8 cellular contexts compared by ENCODE assay signal in genomic region chr7:6106140-6106904, GRCh38. TPM values are rescaled to one million over a fixed set of nuclear protein-coding genes. Genes with fewer than 3 reads are reported as not detected.
DNase-seq lines count a peak whose midpoint lies in the region; ATAC-seq and TF ChIP-seq lines count a peak whose summit lies in the region.

No MANE protein-coding gene starts in this region.

- peak overlapping the region; percentile 77 for H3K4me3 Mint-ChIP-seq in osteocyte (ENCODE audit: unreplicated experiment)

- peak; percentile 35 for DNase-seq in activated CD4-positive, alpha-beta T cell treated with anti-CD3 and anti-CD28 coated beads, Interleukin-2, amount 50 U/mL, for 1 hour
- DNase-seq in osteocyte (ENCODE audit: extremely low spot score, unreplicated experiment) (no peak), NCI-H1930 (lab: John Stamatoyannopoulos, UW) (no peak), T1000 (lab: John Stamatoyannopoulos, UW) (no peak)

- H3K27ac ChIP-seq in esophagus (ENCODE audit: low read depth in 2 of 2, low read length in 1 of 2) = peak overlapping the region; percentile 47 to 66

- TF ChIP-seq CTCF in Loucy (conservative IDR thresholded peaks at IDR 0.05; ENCODE audit: low read length) (peak; percentile 59), osteocyte (IDR thresholded peaks at IDR 0.05) (peak; percentile 43)

- 8 to 9% methylated on average over 10 of the region's 10 CpGs for WGBS in esophagus, 2 donors

- no peak overlapping the region for H2AFZ ChIP-seq in Loucy (ENCODE audit: low read length)

- H3K9ac ChIP-seq in ES-I3 (ENCODE audit: low read depth, low read length) (peak overlapping the region; percentile 72; the same call in 1 of the 2 replicates), Loucy (ENCODE audit: low read depth, low read length, poor library complexity, severe bottlenecking) (peak overlapping the region; percentile 71)

- H3K4me2 ChIP-seq in Loucy (ENCODE audit: low read depth, low read length, poor library complexity, severe bottlenecking) = peak overlapping the region; percentile 93

- peaks cover 68% of the 10 kb centered on the region for H3K79me2 ChIP-seq in Loucy (ENCODE audit: insufficient read depth, low read length)

- H3F3A ChIP-seq in Loucy (ENCODE audit: low read depth) = no peaks in the 10 kb centered on the region

- peak overlapping the region; percentile 99 for H3K4me3 ChIP-seq in Loucy (ENCODE audit: low read length, poor library complexity, severe bottlenecking)
- peak overlapping the region in 1 of 2 donors; percentile 97 for H3K4me3 ChIP-seq in esophagus (ENCODE audit: low read depth in 1 of 2, low read length in 2 of 2)

- no peak for ATAC-seq in HG03565 (IDR thresholded peaks at IDR 0.05; ENCODE audit: unreplicated experiment)

- peaks cover 32% of the 10 kb centered on the region for H4K20me1 ChIP-seq in Loucy (ENCODE audit: insufficient read depth, low read length, poor library complexity, severe bottlenecking)

- H3K36me3 Mint-ChIP-seq in osteocyte (ENCODE audit: unreplicated experiment) = peaks cover 12% of the 10 kb centered on the region

- no peaks in the 10 kb centered on the region for H3K27me3 Mint-ChIP-seq in osteocyte (ENCODE audit: unreplicated experiment)

- no peaks in the 10 kb centered on the region for H3K4me1 ChIP-seq in ES-I3 (ENCODE audit: insufficient read depth, low read length)
- peaks cover 24% of the 10 kb centered on the region for H3K4me1 ChIP-seq in Loucy (ENCODE audit: insufficient read depth, low read length, poor library complexity, severe bottlenecking)
- H3K4me1 ChIP-seq in esophagus (ENCODE audit: control insufficient read depth in 2 of 2, insufficient read depth in 2 of 2, low read length in 1 of 2) = peaks cover 0 to 2% of the 10 kb centered on the region in 2 donors

- no peaks in the 10 kb centered on the region for H3K9me2 ChIP-seq in Loucy (replicated peaks; ENCODE audit: low read depth, low read length)

- H3K9me3 ChIP-seq in ES-I3 (ENCODE audit: control insufficient read depth, insufficient read depth, low read length) (no peaks in the 10 kb centered on the region), Loucy (ENCODE audit: insufficient read depth, low read depth, low read length) (no peaks in the 10 kb centered on the region), esophagus (ENCODE audit: control insufficient read depth in 2 of 2, insufficient read depth in 1 of 2, low read depth in 1 of 2, low read length in 1 of 2) (no peaks in the 10 kb centered on the region)

- H3K36me3 ChIP-seq in ES-I3 (ENCODE audit: insufficient read depth, low read length) (peaks cover 4% of the 10 kb centered on the region; the same call in 1 of the 2 replicates), Loucy (ENCODE audit: insufficient read depth, low read length) (no peaks in the 10 kb centered on the region), esophagus (ENCODE audit: control insufficient read depth in 2 of 2, insufficient read depth in 2 of 2, low read length in 1 of 2) (no peaks in the 10 kb centered on the region)

- H3K27me3 ChIP-seq in Loucy (ENCODE audit: insufficient read depth, low read length, poor library complexity, severe bottlenecking) (no peaks in the 10 kb centered on the region), esophagus (ENCODE audit: control insufficient read depth in 1 of 2, insufficient read depth in 2 of 2, low read length in 2 of 2) (no peaks in the 10 kb centered on the region)

- H3K9me3 Mint-ChIP-seq in osteocyte (ENCODE audit: unreplicated experiment) = no peaks in the 10 kb centered on the region

- H3K4me1 Mint-ChIP-seq in osteocyte (ENCODE audit: unreplicated experiment) = peaks cover 34% of the 10 kb centered on the region

- peak overlapping the region; percentile 93 for H3K27ac Mint-ChIP-seq in osteocyte (ENCODE audit: unreplicated experiment)

RNA-seq across cellular contexts. Expression of gene USP42, which starts 1.6 kb away (rescaled TPM):
- 1 to 10 TPM; 2.2 to 2.5 TPM for polyA plus RNA-seq in esophagus
- 14.2 and 14.6 TPM in 2 replicates for total RNA-seq in osteocyte

RNA-seq across cellular contexts. Expression of gene EIF2AK1, which starts 47.3 kb away (rescaled TPM):
- polyA plus RNA-seq in esophagus = 10 to 100 TPM; 30.8 to 32.0 TPM
- 83.1 and 89.7 TPM in 2 replicates for total RNA-seq in osteocyte
